ENCODE assay signal across 21 cellular contexts in genomic region chr10:67141300-67141699, GRCh38.
A peak's percentile ranks its signal among the peaks of the same experiment; 100 is the strongest.
DNase-seq lines count a peak whose midpoint lies in the region; TF ChIP-seq lines count a peak whose summit lies in the region.
"Had no signal": no experiment of that assay in that cellular context is flagged by ENCODE, and none has a peak within 500 bp of the region (broad histone marks: within the 10 kb centered on the region; RNA-seq: fewer than 3 reads in every experiment).

No MANE protein-coding gene starts in this region.

- no peaks in the 10 kb centered on the region for H3K36me3 ChIP-seq in MG63
- H3K36me3 ChIP-seq: BE2C, HAP-1 had no signal

- H3K27ac Mint-ChIP-seq in neural crest cell (ENCODE audit: unreplicated experiment): peak overlapping the region; percentile 57
- H3K27ac Mint-ChIP-seq: CD4-positive, CD25-positive, alpha-beta regulatory T cell; CD8-positive, alpha-beta memory T cell; IgD-negative memory B cell had no signal

- H3K4me1 Mint-ChIP-seq in neural crest cell: peaks cover 11% of the 10 kb centered on the region
- H3K4me1 Mint-ChIP-seq: CD4-positive, CD25-positive, alpha-beta regulatory T cell; CD8-positive, alpha-beta memory T cell had no signal

- H3K27me3 Mint-ChIP-seq in neural crest cell (ENCODE audit: low read depth): no peaks in the 10 kb centered on the region
- H3K27me3 Mint-ChIP-seq: CD4-positive, CD25-positive, alpha-beta regulatory T cell; CD8-positive, alpha-beta memory T cell; IgD-negative memory B cell had no signal

- TF ChIP-seq CTCF in neural crest cell (conservative IDR thresholded peaks at IDR 0.05): no peak

- H3K9me3 Mint-ChIP-seq in neural crest cell: no peaks in the 10 kb centered on the region

- peak; percentile 32 to 44 for DNase-seq in NCI-H2081 (lab: John Stamatoyannopoulos, UW)
- peak; percentile 84 for DNase-seq in NCI-H2227 treated with DMSO at 0.1 percent for 48 hours (lab: John Stamatoyannopoulos, UW)
- no peak for DNase-seq in neural crest cell (ENCODE audit: low read depth, low spot score)
- DNase-seq in MG63: no peak
- DNase-seq in activated naive CD4-positive, alpha-beta T cell treated with anti-CD3 and anti-CD28 coated beads, Interleukin-2, amount 50 U/mL, for 16 hours: no peak
- no peak for DNase-seq in NCI-H226
- DNase-seq in HPDE6-E6E7 (ENCODE audit: extremely low spot score): no peak
- DNase-seq: ACHN; BE2C; C1 segment of cervical spinal cord; CD4-positive, CD25-positive, alpha-beta regulatory T cell; CD8-positive, alpha-beta memory T cell; COR-L47; DMS 273 treated with DMSO at 0.1 percent for 48 hours; DMS53; DND-41; EL; GM23248 had no signal

- H3K4me3 ChIP-seq in MG63: no peak overlapping the region
- H3K4me3 ChIP-seq: GM12878, GM23248, HAP-1 had no signal

- no peaks in the 10 kb centered on the region for H3K36me3 Mint-ChIP-seq in neural crest cell (ENCODE audit: low read depth)
- H3K36me3 Mint-ChIP-seq: CD4-positive, CD25-positive, alpha-beta regulatory T cell; IgD-negative memory B cell had no signal

- H3K9me3 ChIP-seq in MG63: no peaks in the 10 kb centered on the region
- H3K9me3 ChIP-seq: BE2C, HAP-1 had no signal

- no peaks in the 10 kb centered on the region for H3K27me3 ChIP-seq in MG63
- H3K27me3 ChIP-seq: BE2C had no signal

- no peak overlapping the region for H3K4me3 Mint-ChIP-seq in neural crest cell
- H3K4me3 Mint-ChIP-seq: CD4-positive, CD25-positive, alpha-beta regulatory T cell; CD8-positive, alpha-beta memory T cell; IgD-negative memory B cell had no signal

Comparison
In these comparisons a context has a peak if more than half of its experiments do, and no peak if none do; other contexts are left out.
1. DNase-seq: peak in NCI-H2081 (2 of 2) and NCI-H2227 treated with DMSO at 0.1 percent for 48 hours (single experiment); none in neural crest cell (single experiment), MG63 (single experiment), activated naive CD4-positive, alpha-beta T cell treated with anti-CD3 and anti-CD28 coated beads, Interleukin-2, amount 50 U/mL, for 16 hours (single experiment), NCI-H226 (single experiment) and HPDE6-E6E7 (single experiment).